ENCODE assay signal across 11 cellular contexts in genomic region chr3:19213608-19214220, GRCh38.
DNase-seq lines count a peak whose midpoint lies in the region; ATAC-seq, FAIRE-seq and TF ChIP-seq lines count a peak whose summit lies in the region.
"Had no signal": no experiment of that assay in that cellular context is flagged by ENCODE, and none has a peak within 500 bp of the region (broad histone marks: within the 10 kb centered on the region; RNA-seq: fewer than 3 reads in every experiment).

No MANE protein-coding gene starts in this region.

- peaks cover 12% of the 10 kb centered on the region for H3K4me1 ChIP-seq in OCI-LY3 (ENCODE audit: low read length)
- H3K4me1 ChIP-seq in HepG2 (ENCODE audit: insufficient read depth, low read length), result no peaks in the 10 kb centered on the region
- no peaks in the 10 kb centered on the region for H3K4me1 ChIP-seq in aorta (ENCODE audit: control insufficient read depth in 1 of 2, insufficient read depth in 2 of 2, low read length in 2 of 2)

- H3K27me3 ChIP-seq in GM06990 (replicated peaks; ENCODE audit: control insufficient read depth, insufficient read depth, low read length), result no peaks in the 10 kb centered on the region
- no peaks in the 10 kb centered on the region for H3K27me3 ChIP-seq in OCI-LY3 (ENCODE audit: low read depth, low read length)
- no peaks in the 10 kb centered on the region for H3K27me3 ChIP-seq in HepG2 (ENCODE audit: control insufficient read depth in 1 of 2, insufficient read depth in 2 of 2, low read length in 2 of 2)
- H3K27me3 ChIP-seq in aorta (ENCODE audit: control insufficient read depth in 1 of 2, insufficient read depth in 2 of 2, low read length in 1 of 2), result no peaks in the 10 kb centered on the region

- no peak for TF ChIP-seq RAD21 in HepG2 (CRISPR knock-in tag; IDR thresholded peaks at IDR 0.05)

- H3K9me3 ChIP-seq in OCI-LY3 (ENCODE audit: insufficient read depth, low read length), result no peaks in the 10 kb centered on the region
- no peaks in the 10 kb centered on the region for H3K9me3 ChIP-seq in HepG2 (ENCODE audit: low read length)
- H3K9me3 ChIP-seq in aorta (ENCODE audit: control insufficient read depth, low read length), result no peaks in the 10 kb centered on the region

- no peak for TF ChIP-seq POLR2A in HepG2 (IDR thresholded peaks at IDR 0.05; ENCODE audit: insufficient read depth in 1 of 2, low read depth in 2 of 2, low read length in 2 of 2)

- FAIRE-seq in HepG2 (lab: Jason Lieb, UNC), result no peak
- FAIRE-seq: GM12892, RCC 7860 had no signal

- H3K36me3 ChIP-seq in GM06990 (ENCODE audit: control insufficient read depth, insufficient read depth, low read length) (no peaks in the 10 kb centered on the region), OCI-LY3 (replicated peaks; ENCODE audit: low read depth, low read length) (no peaks in the 10 kb centered on the region), HepG2 (replicated peaks in 1 of 2; ENCODE audit: control insufficient read depth in 1 of 2, insufficient read depth in 2 of 2, low read length in 2 of 2) (no peaks in the 10 kb centered on the region), aorta (ENCODE audit: control insufficient read depth in 1 of 2, insufficient read depth in 2 of 2, low read length in 1 of 2) (no peaks in the 10 kb centered on the region)

- peak; percentile 38 for TF ChIP-seq CTCF in GM06990 (IDR thresholded peaks at IDR 0.05; ENCODE audit: insufficient read depth, low read length, poor library complexity, severe bottlenecking)
- peak; percentile 80 for TF ChIP-seq CTCF in OCI-LY3 (IDR thresholded peaks at IDR 0.05; ENCODE audit: low read depth, low read length)
- TF ChIP-seq CTCF in HepG2 (CRISPR knock-in tag; IDR thresholded peaks at IDR 0.05), result no peak
- TF ChIP-seq CTCF in RWPE1 (conservative IDR thresholded peaks at IDR 0.05; ENCODE audit: low read depth), result no peak

- intact Hi-C loops in HepG2 (cut with micrococcal nuclease; ENCODE audit: unreplicated experiment) (no loop called here), aorta (cut with DNase I) (no loop called here)

- ATAC-seq in GM21390 (IDR thresholded peaks at IDR 0.05; ENCODE audit: unreplicated experiment) (peak; percentile 49), HepG2 (no peak), left lobe of liver (no peak), aorta (ENCODE audit: low FRiP score) (no peak)

- in situ Hi-C loops in HepG2 (cut with HindIII; ENCODE audit: extremely low pct_ligation_motif_present, low pct_unique_long_range_greater_than_20kb), result no loop called here

- H3K4me3 ChIP-seq in GM06990 (replicated peaks; ENCODE audit: low read depth, low read length), result no peak overlapping the region
- no peak overlapping the region for H3K4me3 ChIP-seq in OCI-LY3 (ENCODE audit: low read length)
- no peak overlapping the region for H3K4me3 ChIP-seq in HepG2 (replicated peaks in 1 of 3; ENCODE audit: insufficient read depth in 1 of 3, low read depth in 2 of 3, low read length in 3 of 3)
- H3K4me3 ChIP-seq in aorta (ENCODE audit: low read length in 2 of 2), result no peak overlapping the region

- H3K79me2 ChIP-seq in OCI-LY3 (ENCODE audit: low read length) (no peaks in the 10 kb centered on the region), HepG2 (ENCODE audit: insufficient read depth, low read length) (no peaks in the 10 kb centered on the region)

- TF ChIP-seq EP300 in HepG2 (IDR thresholded peaks at IDR 0.05; ENCODE audit: low read depth in 2 of 2, low read length in 2 of 2), result no peak
- no peak for TF ChIP-seq EP300 in HepG2 (CRISPR knock-in tag; IDR thresholded peaks at IDR 0.05; ENCODE audit: borderline replicate concordance)

- H4K20me1 ChIP-seq in OCI-LY3 (ENCODE audit: insufficient read depth, low read length) (no peaks in the 10 kb centered on the region), HepG2 (ENCODE audit: insufficient read depth, low read length) (no peaks in the 10 kb centered on the region)

- H2AFZ ChIP-seq in OCI-LY3 (ENCODE audit: low read depth, low read length) (no peak overlapping the region), HepG2 (ENCODE audit: low read length) (no peak overlapping the region)

- no peak overlapping the region for H3K9ac ChIP-seq in OCI-LY3 (ENCODE audit: low read length)
- H3K9ac ChIP-seq in HepG2 (ENCODE audit: insufficient read depth, low read depth, low read length), result no peak overlapping the region

- CTCF ChIA-PET in HepG2 (lab: Yijun Ruan, JAX; ENCODE audit: low intra/inter-chr PET ratio, low total read pairs) (no interaction called here), RWPE1 (lab: Yijun Ruan, JAX) (no interaction called here)

- POLR2A ChIA-PET in HepG2 (lab: Yijun Ruan, JAX), result no interaction called here
- POLR2A ChIA-PET in RWPE1 (lab: Yijun Ruan, JAX; ENCODE audit: low non-redundant PET), result no interaction called here

- H3K27ac ChIP-seq in OCI-LY3 (ENCODE audit: low read length) (no peak overlapping the region), HepG2 (ENCODE audit: extremely low read length, insufficient read depth, low read length) (no peak overlapping the region), RWPE1 (no peak overlapping the region), aorta (ENCODE audit: low read depth in 1 of 2, low read length in 2 of 2) (no peak overlapping the region)

- WGBS in HepG2 (ENCODE audit: low lambda C conversion rate), result 11% methylated on average over 6 of the region's 6 CpGs
- 69 to 71% methylated on average over 6 of the region's 6 CpGs for WGBS in aorta, 2 donors

- H3K4me2 ChIP-seq in OCI-LY3 (ENCODE audit: low read length), result no peak overlapping the region
- H3K4me2 ChIP-seq in HepG2 (ENCODE audit: low read depth, low read length), result no peak overlapping the region

- DNase-seq in GM06990 (ENCODE audit: extremely low read depth, insufficient read length), result no peak
- peak; percentile 4 for DNase-seq in HepG2 (ENCODE audit: low spot score)
- DNase-seq in RWPE1 (ENCODE audit: low spot score), result no peak
- no peak for DNase-seq in left lobe of liver (ENCODE audit: low spot score)
- no peak for DNase-seq in aorta
- DNase-seq in COLO829 (ENCODE audit: low spot score), result no peak
- DNase-seq: GOT3 had no signal

- no TSS peak for BruUV-seq in HepG2 (replicated peaks; lab: Mats Ljungman, UMichigan)

TF ChIP-seq in HepG2, 621 proteins besides CTCF, POLR2A, EP300 and RAD21:
- TF ChIP-seq ZNF3 (CRISPR knock-in tag; IDR thresholded peaks at IDR 0.05) (no peak), ZNF546 (CRISPR knock-in tag; conservative IDR thresholded peaks at IDR 0.05) (no peak), SRY (CRISPR knock-in tag; IDR thresholded peaks at IDR 0.05) (no peak), DMTF1 (CRISPR knock-in tag; IDR thresholded peaks at IDR 0.05) (no peak), MEF2D (CRISPR knock-in tag; IDR thresholded peaks at IDR 0.05) (no peak), ASH2L (IDR thresholded peaks at IDR 0.05; ENCODE audit: insufficient read length, low read depth, low read length) (no peak), HNF4G (IDR thresholded peaks at IDR 0.05; ENCODE audit: borderline replicate concordance, low read depth, low read length) (no peak), HNF4G (CRISPR knock-in tag; IDR thresholded peaks at IDR 0.05; ENCODE audit: borderline replicate concordance, low read depth) (no peak), ZNF569 (CRISPR knock-in tag; IDR thresholded peaks at IDR 0.05; ENCODE audit: borderline replicate concordance) (no peak)
- TF ChIP-seq, protein P1, sequence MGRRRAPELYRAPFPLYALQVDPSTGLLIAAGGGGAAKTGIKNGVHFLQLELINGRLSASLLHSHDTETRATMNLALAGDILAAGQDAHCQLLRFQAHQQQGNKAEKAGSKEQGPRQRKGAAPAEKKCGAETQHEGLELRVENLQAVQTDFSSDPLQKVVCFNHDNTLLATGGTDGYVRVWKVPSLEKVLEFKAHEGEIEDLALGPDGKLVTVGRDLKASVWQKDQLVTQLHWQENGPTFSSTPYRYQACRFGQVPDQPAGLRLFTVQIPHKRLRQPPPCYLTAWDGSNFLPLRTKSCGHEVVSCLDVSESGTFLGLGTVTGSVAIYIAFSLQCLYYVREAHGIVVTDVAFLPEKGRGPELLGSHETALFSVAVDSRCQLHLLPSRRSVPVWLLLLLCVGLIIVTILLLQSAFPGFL (CRISPR knock-in tag; IDR thresholded peaks at IDR 0.05), result no peak
TF ChIP-seq in HepG2: peak in this region for 0.

Comparison
In these comparisons a context has a peak if more than half of its experiments do, and no peak if none do; other contexts are left out.
1. CTCF ChIP-seq: peak in GM06990 (single experiment) and OCI-LY3 (single experiment); none in HepG2 (single experiment) and RWPE1 (single experiment).